In the genomic region with DNA sequence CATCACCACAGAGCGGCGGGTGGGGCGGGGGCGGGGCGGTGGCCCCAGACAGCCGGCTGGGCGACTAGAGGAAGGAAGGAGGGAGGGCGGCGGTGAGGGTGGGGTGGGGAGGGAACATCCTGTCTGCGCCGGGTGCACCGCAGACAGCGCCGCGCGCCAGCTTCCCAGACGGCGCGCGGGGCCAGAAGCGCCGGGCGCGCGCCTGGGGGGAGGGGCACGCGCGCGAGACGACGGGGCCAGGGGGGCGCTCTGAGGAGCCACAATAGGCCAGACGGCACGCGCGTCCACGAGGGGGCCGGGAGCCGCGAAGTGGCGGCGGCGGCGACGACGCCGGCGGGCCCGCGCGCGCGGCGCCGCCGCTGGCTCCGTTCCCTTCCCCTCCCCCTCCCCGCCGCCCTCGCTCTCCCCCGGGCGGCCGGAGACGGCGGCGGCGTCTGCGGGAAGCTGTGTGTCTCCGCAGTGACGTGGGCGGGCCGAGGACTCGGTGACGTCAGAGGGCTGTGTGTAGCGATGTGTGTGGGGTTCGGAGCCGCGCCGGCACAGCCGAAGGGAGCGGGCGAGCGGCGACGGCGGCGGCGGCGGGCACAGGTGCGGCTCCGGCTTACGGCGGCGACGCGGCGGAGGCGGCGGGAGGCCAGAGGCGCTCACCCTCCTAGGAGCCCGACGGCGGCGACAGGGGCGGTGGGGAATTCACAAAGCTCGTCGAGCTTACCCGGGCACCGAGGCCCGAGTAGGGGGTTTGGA, we compare ENCODE assay signal across 8 cellular contexts. TPM values are rescaled to one million over a fixed set of nuclear protein-coding genes. Genes with fewer than 3 reads are reported as not detected.
DNase-seq lines count a peak whose midpoint lies in the region; ATAC-seq lines count a peak whose summit lies in the region.

A gene with protein sequence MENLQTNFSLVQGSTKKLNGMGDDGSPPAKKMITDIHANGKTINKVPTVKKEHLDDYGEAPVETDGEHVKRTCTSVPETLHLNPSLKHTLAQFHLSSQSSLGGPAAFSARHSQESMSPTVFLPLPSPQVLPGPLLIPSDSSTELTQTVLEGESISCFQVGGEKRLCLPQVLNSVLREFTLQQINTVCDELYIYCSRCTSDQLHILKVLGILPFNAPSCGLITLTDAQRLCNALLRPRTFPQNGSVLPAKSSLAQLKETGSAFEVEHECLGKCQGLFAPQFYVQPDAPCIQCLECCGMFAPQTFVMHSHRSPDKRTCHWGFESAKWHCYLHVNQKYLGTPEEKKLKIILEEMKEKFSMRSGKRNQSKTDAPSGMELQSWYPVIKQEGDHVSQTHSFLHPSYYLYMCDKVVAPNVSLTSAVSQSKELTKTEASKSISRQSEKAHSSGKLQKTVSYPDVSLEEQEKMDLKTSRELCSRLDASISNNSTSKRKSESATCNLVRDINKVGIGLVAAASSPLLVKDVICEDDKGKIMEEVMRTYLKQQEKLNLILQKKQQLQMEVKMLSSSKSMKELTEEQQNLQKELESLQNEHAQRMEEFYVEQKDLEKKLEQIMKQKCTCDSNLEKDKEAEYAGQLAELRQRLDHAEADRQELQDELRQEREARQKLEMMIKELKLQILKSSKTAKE (plus strand): TSS at position 540 of the 744 bp plus-strand sequence. CDS start 2,617 bp downstream, outside the sequence.

- H2AK5ac ChIP-seq in mesenchymal stem cell (ENCODE audit: low read length, severe bottlenecking): peak within 1 kb of the TSS; percentile 87

- peak within 1 kb of the TSS; percentile 96 for H4K8ac ChIP-seq in mesenchymal stem cell (ENCODE audit: low read length)

- H2AFZ ChIP-seq in mesenchymal stem cell (ENCODE audit: low read depth, low read length): peak within 1 kb of the TSS; percentile 63

- H3K4me1 ChIP-seq in effector memory CD4-positive, alpha-beta T cell (ENCODE audit: control insufficient read depth, insufficient read depth, low read length, poor library complexity, severe bottlenecking): peaks cover 21% of the 10 kb centered on the region
- peaks cover 7% of the 10 kb centered on the region for H3K4me1 ChIP-seq in mesenchymal stem cell (ENCODE audit: control insufficient read depth, insufficient read depth, low read depth, low read length)

- peak within 1 kb of the TSS; percentile 79 to 95 for H3K4ac ChIP-seq in mesenchymal stem cell (ENCODE audit: low read depth in 1 of 2, low read length in 2 of 2)

- peak within 1 kb of the TSS; percentile 99 for H2BK120ac ChIP-seq in mesenchymal stem cell (ENCODE audit: low read depth, low read length)

- peak within 1 kb of the TSS; percentile 83 to 89 for H2BK12ac ChIP-seq in mesenchymal stem cell (ENCODE audit: low read length in 2 of 2)

- H3K79me1 ChIP-seq in mesenchymal stem cell (replicated peaks; ENCODE audit: low read length, poor library complexity, severe bottlenecking): peaks cover 4% of the 10 kb centered on the region

- peak within 1 kb of the TSS; percentile 98 for H3K18ac ChIP-seq in mesenchymal stem cell (ENCODE audit: low read depth in 1 of 2, low read length in 2 of 2)

- peak within 1 kb of the TSS; percentile 97 for H2BK5ac ChIP-seq in mesenchymal stem cell (ENCODE audit: low read depth, low read length, poor library complexity, severe bottlenecking)

- peak within 1 kb of the TSS; percentile 91 for H3K9ac ChIP-seq in mesenchymal stem cell (ENCODE audit: low read length)

- H3K27ac ChIP-seq in effector memory CD4-positive, alpha-beta T cell (ENCODE audit: insufficient read depth, low read length, poor library complexity, severe bottlenecking): peak within 1 kb of the TSS; percentile 92
- H3K27ac ChIP-seq in mesenchymal stem cell (ENCODE audit: low read length, poor library complexity, severe bottlenecking): peak within 1 kb of the TSS; percentile 97

- peak; percentile 46 for ATAC-seq in GM21367 (IDR thresholded peaks at IDR 0.05; ENCODE audit: unreplicated experiment)

- peak within 1 kb of the TSS; percentile 62 to 96 for H3K14ac ChIP-seq in mesenchymal stem cell (ENCODE audit: low read length in 2 of 2)

- peak within 1 kb of the TSS in 1 of 2 experiments; percentile 93 for H3K23ac ChIP-seq in mesenchymal stem cell (ENCODE audit: low read length in 2 of 2)

- H2BK15ac ChIP-seq in mesenchymal stem cell (ENCODE audit: low read depth, poor library complexity, severe bottlenecking): peak within 1 kb of the TSS; percentile 100

- no peaks in the 10 kb centered on the region for H3K27me3 ChIP-seq in effector memory CD4-positive, alpha-beta T cell (replicated peaks; ENCODE audit: control insufficient read depth, insufficient read depth, low read length, poor library complexity, severe bottlenecking)
- H3K27me3 ChIP-seq in mesenchymal stem cell (ENCODE audit: control insufficient read depth in 1 of 2, insufficient read depth in 1 of 2, low read length in 2 of 2): no peaks in the 10 kb centered on the region

- H3K4me2 ChIP-seq in mesenchymal stem cell (ENCODE audit: low read length, poor library complexity, severe bottlenecking): peak within 1 kb of the TSS; percentile 82

- H3K9me3 ChIP-seq in effector memory CD4-positive, alpha-beta T cell (ENCODE audit: control insufficient read depth, low read length): no peaks in the 10 kb centered on the region
- no peaks in the 10 kb centered on the region for H3K9me3 ChIP-seq in mesenchymal stem cell (ENCODE audit: control insufficient read depth, low read length)

- peak within 1 kb of the TSS; percentile 99 for H4K91ac ChIP-seq in mesenchymal stem cell (ENCODE audit: low read length)

- H3K4me3 ChIP-seq in effector memory CD4-positive, alpha-beta T cell (ENCODE audit: insufficient read depth, low read depth, low read length, poor library complexity, severe bottlenecking): peak within 1 kb of the TSS; percentile 79
- peak within 1 kb of the TSS; percentile 91 to 95 for H3K4me3 ChIP-seq in mesenchymal stem cell (ENCODE audit: insufficient read depth in 1 of 2, low read depth in 1 of 2, low read length in 2 of 2)

- H3K36me3 ChIP-seq in effector memory CD4-positive, alpha-beta T cell (ENCODE audit: control insufficient read depth, insufficient read depth, low read length): no peaks in the 10 kb centered on the region
- H3K36me3 ChIP-seq in mesenchymal stem cell (ENCODE audit: control insufficient read depth in 1 of 2, insufficient read depth in 2 of 2, low read depth in 1 of 2, low read length in 2 of 2): peaks cover 6 to 7% of the 10 kb centered on the region in 2 experiments

- DNase-seq in COLO668 (lab: John Stamatoyannopoulos, UW; ENCODE audit: unreplicated experiment) (peak; percentile 97), HT1080 (ENCODE audit: low read depth) (peak; percentile 94), NOMO-1 (lab: John Stamatoyannopoulos, UW; ENCODE audit: unreplicated experiment in 2 of 2) (peak; percentile 97 to 99), mesenchymal stem cell (peak; percentile 97)
- DNase-seq in activated CD8-positive, alpha-beta memory T cell treated with anti-CD3 and anti-CD28 coated beads for 4 hours (ENCODE audit: low read depth in 2 of 2): peak; percentile 93 to 94
- DNase-seq in effector memory CD4-positive, alpha-beta T cell: peak; percentile 95 to 97 (median 96)
- peak; percentile 90 for DNase-seq in stimulated activated CD8-positive, alpha-beta memory T cell treated with anti-CD3 and anti-CD28 coated beads, Interleukin-12 subunit alpha, Interleukin-12 subunit beta, amount 100 ng/mL, for 24 hours (ENCODE audit: extremely low read depth)

- WGBS in mesenchymal stem cell: 0% methylated on average over 28 of the region's 110 CpGs

RNA-seq across cellular contexts. Expression of the gene that starts here (rescaled TPM):
- total RNA-seq in HT1080 (2014; rRNA removed; shearing (Covaris generic)): 26.0 and 34.8 TPM in 2 replicates
- 18.9 and 28.9 TPM in 2 replicates for polyA plus RNA-seq in HT1080 (2015; cell fraction: cytosol; rRNA removed)
- polyA plus RNA-seq in HT1080 (2015; cell fraction: nucleus; rRNA removed): 65.0 and 66.3 TPM in 2 replicates
- 27.8 TPM for polyA plus RNA-seq in mesenchymal stem cell (2013, experiment 1 of 2)
- polyA plus RNA-seq in mesenchymal stem cell (2013, experiment 2 of 2): 28.9 TPM

Comparison
In these comparisons a context has a peak if more than half of its experiments do, and no peak if none do; other contexts are left out.
1. Peak in every context shown above with its lines: DNase-seq, ATAC-seq, H3K4me3 ChIP-seq and H3K27ac ChIP-seq.